ENCODE assay signal across 11 cellular contexts in the genomic region with DNA sequence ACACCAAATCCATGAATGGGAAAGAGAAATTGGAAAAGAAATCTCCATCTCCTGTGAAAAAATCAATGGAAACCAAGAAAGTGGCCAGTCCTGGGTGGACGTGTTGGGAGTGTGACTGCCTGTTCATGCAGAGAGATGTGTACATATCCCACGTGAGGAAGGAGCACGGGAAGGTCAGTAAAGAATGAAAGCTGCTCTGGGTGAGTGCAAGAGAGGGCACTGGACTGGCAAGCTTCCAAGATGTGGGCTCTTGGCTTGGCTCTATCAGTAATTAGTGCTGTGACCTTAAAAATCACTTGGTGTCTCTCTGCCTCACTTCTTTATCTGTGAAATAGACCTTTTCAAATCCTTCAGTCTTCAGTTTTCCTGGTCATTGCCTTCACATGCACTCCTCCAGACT.
DNase-seq lines count a peak whose midpoint lies in the region; ATAC-seq and TF ChIP-seq lines count a peak whose summit lies in the region.
"Had no signal": no experiment of that assay in that cellular context is flagged by ENCODE, and none has a peak within 500 bp of the region (broad histone marks: within the 10 kb centered on the region; RNA-seq: fewer than 3 reads in every experiment).

No MANE protein-coding gene starts in this region.

- intact Hi-C loops in Panc1 (cut with micrococcal nuclease; ENCODE audit: unreplicated experiment), result no loop called here
- intact Hi-C loops in left cardiac atrium (cut with DNase I), result no loop called here
- intact Hi-C loops in stomach (cut with DNase I; ENCODE audit: low total_unique reads), result no loop called here

- POLR2A ChIA-PET in Panc1 (lab: Charles Lee), result no interaction called here

- no peak overlapping the region for H3K4me3 ChIP-seq in Panc1 (ENCODE audit: low read depth in 2 of 2, low read length in 2 of 2)
- no peak overlapping the region for H3K4me3 ChIP-seq in stomach
- no peak overlapping the region for H3K4me3 ChIP-seq in osteoblast (ENCODE audit: insufficient read depth, low read length)
- H3K4me3 ChIP-seq: sigmoid colon had no signal

- H3K36me3 ChIP-seq in Panc1 (ENCODE audit: control insufficient read depth, insufficient read depth, low read length) (no peaks in the 10 kb centered on the region; the same call in 1 of the 2 replicates), stomach (peaks cover 0 to 40% (median 19%) of the 10 kb centered on the region in 4 donors), osteoblast (ENCODE audit: insufficient read depth, low read length) (peaks cover 22% of the 10 kb centered on the region)

- TF ChIP-seq POLR2A in stomach (IDR thresholded peaks at IDR 0.05), result no peak

- no peak for TF ChIP-seq CTCF in Panc1 (IDR thresholded peaks at IDR 0.05)
- no peak for TF ChIP-seq CTCF in stomach (IDR thresholded peaks at IDR 0.05)
- TF ChIP-seq CTCF in osteoblast (IDR thresholded peaks at IDR 0.05; ENCODE audit: extremely low read depth, low read depth, low read length), result no peak

- no TSS peak for BruUV-seq in Panc1 (replicated peaks; lab: Mats Ljungman, UMichigan)

- no peak for TF ChIP-seq EP300 in stomach (IDR thresholded peaks at IDR 0.05)

- no peak overlapping the region for H2AFZ ChIP-seq in osteoblast (ENCODE audit: low read length)

- DNase-seq in NCI-H748 (lab: John Stamatoyannopoulos, UW; ENCODE audit: unreplicated experiment) (peak; percentile 49), NCI-H748 treated with DMSO at 0.1 percent for 48 hours (lab: John Stamatoyannopoulos, UW) (no peak), Panc1 (ENCODE audit: low read depth, low spot score) (no peak), left cardiac atrium (peak; percentile 60), stomach (peak; percentile 74), NCI-H524 treated with DMSO at 0.1 percent for 48 hours (lab: John Stamatoyannopoulos, UW) (no peak), occipital lobe (lab: John Stamatoyannopoulos, UW) (no peak), osteoblast (ENCODE audit: insufficient read length, low spot score, missing footprints) (no peak)
- DNase-seq: cerebellar nuclear complex, NCI-H526 treated with DMSO at 0.1 percent for 48 hours, sigmoid colon had no signal

- ATAC-seq in Panc1, result no peak
- ATAC-seq in left cardiac atrium, result peak; percentile 85 to 87

- H3K9me3 ChIP-seq in Panc1 (ENCODE audit: control insufficient read depth, insufficient read depth, low read depth, low read length), result no peaks in the 10 kb centered on the region
- no peaks in the 10 kb centered on the region for H3K9me3 ChIP-seq in stomach
- H3K9me3 ChIP-seq in osteoblast (ENCODE audit: low read depth, low read length), result no peaks in the 10 kb centered on the region
- H3K9me3 ChIP-seq: sigmoid colon had no signal

- H3K27me3 ChIP-seq in Panc1 (ENCODE audit: control insufficient read depth, insufficient read depth, low read length), result no peaks in the 10 kb centered on the region
- H3K27me3 ChIP-seq in stomach, result no peaks in the 10 kb centered on the region
- no peaks in the 10 kb centered on the region for H3K27me3 ChIP-seq in osteoblast (ENCODE audit: insufficient read depth, low read length)
- H3K27me3 ChIP-seq: sigmoid colon had no signal

- in situ Hi-C loops in Panc1 (cut with HindIII; ENCODE audit: low pct_unique_long_range_greater_than_20kb, low sequenced_read_pairs), result no loop called here

- CTCF ChIA-PET in Panc1 (lab: Charles Lee), result no interaction called here

- peaks cover 6% of the 10 kb centered on the region for H3K79me2 ChIP-seq in osteoblast (ENCODE audit: insufficient read depth, low read length)

- H3K4me2 ChIP-seq in osteoblast (ENCODE audit: insufficient read depth, low read length), result no peak overlapping the region

- H3K27ac ChIP-seq in Panc1 (ENCODE audit: low read length), result 0 out of 2 replicates have a peak overlapping the region, but pooled peaks have one; percentile 39
- H3K27ac ChIP-seq in stomach, result peak overlapping the region in 2 of 5 donors; percentile 21 to 24
- H3K27ac ChIP-seq in osteoblast (ENCODE audit: low read depth, low read length), result no peak overlapping the region
- H3K27ac ChIP-seq: sigmoid colon had no signal

- H3K4me1 ChIP-seq in Panc1 (ENCODE audit: control insufficient read depth, insufficient read depth, low read length) (no peaks in the 10 kb centered on the region), stomach (peaks cover 0 to 28% (median 14%) of the 10 kb centered on the region in 4 donors), osteoblast (ENCODE audit: insufficient read depth, low read length) (no peaks in the 10 kb centered on the region)

- WGBS in stomach, 5 donors, result 15 to 32% (median 21%) methylated on average over 3 of the region's 3 CpGs

- no peaks in the 10 kb centered on the region for H4K20me1 ChIP-seq in osteoblast (ENCODE audit: insufficient read depth, low read length)

Comparison
In these comparisons a context has a peak if more than half of its experiments do, and no peak if none do; other contexts are left out.
1. DNase-seq: peak in NCI-H748 (single experiment), left cardiac atrium (single experiment) and stomach (single experiment); none in NCI-H748 treated with DMSO at 0.1 percent for 48 hours (single experiment), Panc1 (single experiment), NCI-H524 treated with DMSO at 0.1 percent for 48 hours (single experiment), occipital lobe (single experiment) and osteoblast (single experiment).